ENCODE assay signal across 25 cellular contexts in the genomic region with DNA sequence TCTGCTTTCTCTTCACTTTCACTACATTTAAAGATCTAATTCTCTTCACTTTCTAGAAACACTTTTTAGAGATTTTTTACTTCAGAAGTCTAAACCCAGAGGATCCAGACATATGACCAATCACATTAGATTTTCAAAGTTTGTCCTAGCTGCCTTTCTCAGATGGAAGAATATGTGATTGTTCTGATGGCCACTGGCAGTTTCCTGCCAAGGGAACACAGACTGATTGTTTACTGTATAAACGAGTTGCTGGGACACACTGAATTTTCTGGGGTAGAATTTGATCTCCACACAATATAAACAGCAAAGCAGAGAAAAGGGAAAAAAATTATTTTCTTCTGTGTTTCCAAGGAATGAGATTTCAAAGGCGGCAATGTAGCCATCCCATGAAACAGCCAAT.
"Had no signal": no experiment of that assay in that cellular context is flagged by ENCODE, and none has a peak within 500 bp of the region (broad histone marks: within the 10 kb centered on the region; RNA-seq: fewer than 3 reads in every experiment).

No MANE protein-coding gene starts in this region.

- H3K4me3 Mint-ChIP-seq: activated naive CD4-positive, alpha-beta T cell treated with anti-CD3 and anti-CD28 coated beads, Interleukin-2, amount 10 ng/mL, durations not matched to agents 7 days and 5 days; activated naive CD8-positive, alpha-beta T cell treated with anti-CD3 and anti-CD28 coated beads, Interleukin-2, amount 50 U/mL, for 24 hours; central memory CD8-positive, alpha-beta T cell; neural progenitor cell; stimulated activated naive CD8-positive, alpha-beta T cell treated with anti-CD3 and anti-CD28 coated beads, Interleukin-15, Interleukin-2, amounts not matched to agents 100 ng/mL and 50 ng/mL, for 24 hours had no signal

- H3K27ac Mint-ChIP-seq: activated naive CD4-positive, alpha-beta T cell treated with anti-CD3 and anti-CD28 coated beads, Interleukin-2, amount 10 ng/mL, durations not matched to agents 7 days and 5 days; activated naive CD8-positive, alpha-beta T cell treated with anti-CD3 and anti-CD28 coated beads, Interleukin-2, amount 50 U/mL, for 24 hours; neural progenitor cell; stimulated activated naive CD8-positive, alpha-beta T cell treated with anti-CD3 and anti-CD28 coated beads, Interleukin-15, Interleukin-2, amounts not matched to agents 100 ng/mL and 50 ng/mL, for 24 hours had no signal

- H3K27ac ChIP-seq: brain microvascular endothelial cell, esophagus squamous epithelium, hepatocyte, neural progenitor cell, psoas muscle, right lobe of liver, thoracic aorta, upper lobe of right lung had no signal

- H3K4me3 ChIP-seq: esophagus squamous epithelium, hepatocyte, lung, neural progenitor cell, psoas muscle, right lobe of liver, thoracic aorta, upper lobe of right lung had no signal

- H3K4me1 Mint-ChIP-seq: activated naive CD4-positive, alpha-beta T cell treated with anti-CD3 and anti-CD28 coated beads, Interleukin-2, amount 10 ng/mL, durations not matched to agents 7 days and 5 days; activated naive CD8-positive, alpha-beta T cell treated with anti-CD3 and anti-CD28 coated beads, Interleukin-2, amount 50 U/mL, for 24 hours; central memory CD8-positive, alpha-beta T cell; neural progenitor cell had no signal

- H3K27me3 ChIP-seq: brain microvascular endothelial cell, hepatocyte, neural progenitor cell, right lobe of liver, upper lobe of right lung had no signal

- ATAC-seq: activated naive CD8-positive, alpha-beta T cell treated with anti-CD3 and anti-CD28 coated beads, Interleukin-2, amount 50 U/mL, for 24 hours; left lobe of liver; psoas muscle; right lobe of liver; upper lobe of right lung had no signal

- H3K36me3 Mint-ChIP-seq: activated naive CD4-positive, alpha-beta T cell treated with anti-CD3 and anti-CD28 coated beads, Interleukin-2, amount 10 ng/mL, durations not matched to agents 7 days and 5 days; neural progenitor cell had no signal

- H3K27me3 Mint-ChIP-seq: activated naive CD4-positive, alpha-beta T cell treated with anti-CD3 and anti-CD28 coated beads, Interleukin-2, amount 10 ng/mL, durations not matched to agents 7 days and 5 days; central memory CD8-positive, alpha-beta T cell had no signal

- DNase-seq: activated CD4-positive, alpha-beta T cell treated with anti-CD3 and anti-CD28 coated beads, Interleukin-2, amount 50 U/mL, for 1 hour; activated CD8-positive, alpha-beta memory T cell treated with anti-CD3 and anti-CD28 coated beads for 24 hours; activated CD8-positive, alpha-beta memory T cell treated with anti-CD3 and anti-CD28 coated beads, Interleukin-2, amount 50 U/mL, for 48 hours; activated effector memory CD4-positive, alpha-beta T cell treated with Interleukin-2 at 50 U/mL for 16 hours; activated naive CD4-positive, alpha-beta T cell treated with anti-CD3 and anti-CD28 coated beads, Interleukin-2, amount 10 ng/mL, durations not matched to agents 7 days and 5 days; activated naive CD8-positive, alpha-beta T cell treated with anti-CD3 and anti-CD28 coated beads, Interleukin-2, amount 50 U/mL, for 24 hours; activated T-cell treated with anti-CD3 and anti-CD28 coated beads, Interleukin-2, amount 50 U/mL, for 48 hours; aorta; brain microvascular endothelial cell; effector CD8-positive, alpha-beta T cell; esophagus squamous epithelium; islet precursor cell; psoas muscle; right lobe of liver; small intestine; stimulated activated CD4-positive, alpha-beta T cell treated with anti-CD3 and anti-CD28 coated beads, Interleukin-15, amount 100 ng/mL, for 24 hours; stimulated activated CD4-positive, alpha-beta T cell treated with anti-CD3 and anti-CD28 coated beads, Interleukin-2, amount 100 ng/mL, for 48 hours; upper lobe of right lung had no signal
